8 cellular contexts compared by ENCODE assay signal in genomic region chr4:108166038-108166437, GRCh38. TPM values are rescaled to one million over a fixed set of nuclear protein-coding genes. Genes with fewer than 3 reads are reported as not detected.
DNase-seq lines count a peak whose midpoint lies in the region; ATAC-seq, FAIRE-seq and TF ChIP-seq lines count a peak whose summit lies in the region.

No MANE protein-coding gene starts in this region.

- no peak for TF ChIP-seq RAD21 in GM12878 (IDR thresholded peaks at IDR 0.05; ENCODE audit: insufficient read depth, low read depth, low read length)

- intact Hi-C loops in CD8-positive, alpha-beta T cell (cut with DNase I, micrococcal nuclease) = loop anchor here (1.0 to 5.0 kb wide), 6 partner anchors 10 to 266 kb away; no protein-coding TSS in a partner anchor
- intact Hi-C loops in GM12878 (cut with micrococcal nuclease; ENCODE audit: unreplicated experiment) = loop anchor here (5.0 kb wide), 1 partner anchor 49 kb away; no protein-coding TSS in a partner anchor

- peak in 6 of 7 experiments; percentile 15 to 71 (median 42) for DNase-seq in CD8-positive, alpha-beta T cell
- DNase-seq in SJSA1 (ENCODE audit: low read depth in 1 of 2, low spot score in 2 of 2) = no peak
- DNase-seq in GM12878 (ENCODE audit: low read depth, low spot score) = no peak
- peak; percentile 32 for DNase-seq in neural progenitor cell (ENCODE audit: low spot score)
- no peak for DNase-seq in left lobe of liver (ENCODE audit: low spot score)
- no peak for DNase-seq in progenitor cell of endocrine pancreas (ENCODE audit: low spot score, unreplicated experiment)
- DNase-seq in mucosa of gallbladder (ENCODE audit: low spot score) = no peak
- no peak for DNase-seq in EL

- RAD21 ChIA-PET in GM12878 (lab: Charles Lee; ENCODE audit: unreplicated experiment) = interaction anchor here (1.1 kb wide), 1 partner anchor 19 kb away, joined by 3 read pairs; no protein-coding TSS in a partner anchor

- TF ChIP-seq EP300 in GM12878 (IDR thresholded peaks at IDR 0.05; ENCODE audit: borderline replicate concordance in 1 of 2, control insufficient read depth in 1 of 2, low read depth in 2 of 2, low read length in 2 of 2) = no peak

- H2AFZ ChIP-seq in GM12878 (ENCODE audit: control insufficient read depth, low read depth, low read length) = no peak overlapping the region
- H2AFZ ChIP-seq in neural progenitor cell (replicated peaks) = no peak overlapping the region

- no peaks in the 10 kb centered on the region; the same call in 1 of the 2 replicates for H4K20me1 ChIP-seq in GM12878 (ENCODE audit: control insufficient read depth, insufficient read depth)
- peaks cover 29% of the 10 kb centered on the region for H4K20me1 ChIP-seq in neural progenitor cell (ENCODE audit: low read depth)

- H3K4me3 Mint-ChIP-seq in CD8-positive, alpha-beta T cell = peak overlapping the region; percentile 95
- H3K4me3 Mint-ChIP-seq in neural progenitor cell (peak overlapping the region; percentile 91), progenitor cell of endocrine pancreas (ENCODE audit: low read depth) (no peak overlapping the region)

- no peaks in the 10 kb centered on the region for H3K27me3 ChIP-seq in CD8-positive, alpha-beta T cell (ENCODE audit: insufficient read depth, low read length)
- H3K27me3 ChIP-seq in SJSA1 (replicated peaks) = peaks cover 10% of the 10 kb centered on the region
- peaks cover 3 to 33% of the 10 kb centered on the region in 2 experiments for H3K27me3 ChIP-seq in GM12878 (replicated peaks in 1 of 2; ENCODE audit: control insufficient read depth in 2 of 2, insufficient read depth in 2 of 2, low read length in 1 of 2)
- peaks cover 89% of the 10 kb centered on the region for H3K27me3 ChIP-seq in neural progenitor cell

- no peak for FAIRE-seq in GM12878 (lab: Jason Lieb, UNC)

- WGBS in GM12878 (ENCODE audit: insufficient coverage, insufficient replicate concordance, low lambda C conversion rate, missing lambda C conversion rate) = 41% methylated on average over 12 of the region's 12 CpGs

- peak; percentile 37 for ATAC-seq in CD8-positive, alpha-beta T cell
- ATAC-seq in GM12878 (no peak), left lobe of liver (no peak)

- peaks cover 2% of the 10 kb centered on the region for H3K27me3 Mint-ChIP-seq in CD8-positive, alpha-beta T cell (ENCODE audit: low read depth)
- peaks cover 9% of the 10 kb centered on the region for H3K27me3 Mint-ChIP-seq in neural progenitor cell (ENCODE audit: insufficient read depth, low read depth)
- H3K27me3 Mint-ChIP-seq in progenitor cell of endocrine pancreas = peaks cover 88% of the 10 kb centered on the region

- H3K4me1 ChIP-seq in CD8-positive, alpha-beta T cell (ENCODE audit: insufficient read depth, low read length) = peaks cover 19% of the 10 kb centered on the region
- peaks cover 58% of the 10 kb centered on the region for H3K4me1 ChIP-seq in SJSA1 (replicated peaks)
- no peaks in the 10 kb centered on the region; the same call in 1 of the 2 replicates for H3K4me1 ChIP-seq in GM12878 (ENCODE audit: control insufficient read depth, insufficient read depth, low read length)
- peaks cover 17% of the 10 kb centered on the region for H3K4me1 ChIP-seq in neural progenitor cell

- H3K9ac ChIP-seq in GM12878 (ENCODE audit: control insufficient read depth, insufficient read depth, low read length) (no peak overlapping the region), neural progenitor cell (no peak overlapping the region)

- H3K79me2 ChIP-seq in GM12878 (ENCODE audit: control insufficient read depth, insufficient read depth, low read length) = no peaks in the 10 kb centered on the region; the same call in 1 of the 2 replicates
- no peaks in the 10 kb centered on the region for H3K79me2 ChIP-seq in neural progenitor cell (ENCODE audit: low read depth)

- peak overlapping the region; percentile 73 for H3K4me3 ChIP-seq in CD8-positive, alpha-beta T cell (ENCODE audit: low read depth, low read length)
- H3K4me3 ChIP-seq in SJSA1 (peak overlapping the region; percentile 67), GM12878 (peak overlapping the region; percentile 20; the same call in 1 of the 2 replicates), neural progenitor cell (peak overlapping the region; percentile 71)

- no peak for TF ChIP-seq CTCF in CD8-positive, alpha-beta T cell (IDR thresholded peaks at IDR 0.05)
- TF ChIP-seq CTCF in GM12878 (IDR thresholded peaks at IDR 0.05 in 2 of 3, conservative IDR thresholded peaks at IDR 0.05 in 1 of 3; ENCODE audit: control insufficient read depth in 2 of 3, extremely low read depth in 1 of 3, insufficient read depth in 1 of 3, low read depth in 3 of 3, low read length in 3 of 3) (no peak), neural progenitor cell (IDR thresholded peaks at IDR 0.05) (no peak), progenitor cell of endocrine pancreas (IDR thresholded peaks at IDR 0.05; ENCODE audit: unreplicated experiment) (no peak)

- TF ChIP-seq POLR2A in GM12878 (IDR thresholded peaks at IDR 0.05; ENCODE audit: low read depth, low read length) = no peak

- H3K36me3 Mint-ChIP-seq in CD8-positive, alpha-beta T cell = peaks cover 59% of the 10 kb centered on the region
- H3K36me3 Mint-ChIP-seq in neural progenitor cell (peaks cover 17% of the 10 kb centered on the region), progenitor cell of endocrine pancreas (ENCODE audit: insufficient read depth) (no peaks in the 10 kb centered on the region)

- in situ Hi-C loops in GM12878 (cut with MboI) = loop anchor here (25.0 kb wide), 1 partner anchor 454 kb away; the partner anchor contains the start of gene PAPSS1

- peaks cover 40% of the 10 kb centered on the region for H3F3A ChIP-seq in neural progenitor cell (ENCODE audit: low read depth)

- H3K4me2 ChIP-seq in GM12878 (ENCODE audit: control insufficient read depth, insufficient read depth) (peak overlapping the region; percentile 84; the same call in 1 of the 2 replicates), neural progenitor cell (peak overlapping the region; percentile 98)

- peak overlapping the region; percentile 97 for H3K27ac Mint-ChIP-seq in CD8-positive, alpha-beta T cell
- H3K27ac Mint-ChIP-seq in neural progenitor cell = no peak overlapping the region
- H3K27ac Mint-ChIP-seq in progenitor cell of endocrine pancreas = no peak overlapping the region

- SMC1A ChIA-PET in GM12878 (lab: Charles Lee; ENCODE audit: uncharacterized antibody, unreplicated experiment) = no interaction called here

- peaks cover 45% of the 10 kb centered on the region for H3K4me1 Mint-ChIP-seq in CD8-positive, alpha-beta T cell (ENCODE audit: low read depth)
- H3K4me1 Mint-ChIP-seq in neural progenitor cell = peaks cover 39% of the 10 kb centered on the region
- peaks cover 11% of the 10 kb centered on the region for H3K4me1 Mint-ChIP-seq in progenitor cell of endocrine pancreas (ENCODE audit: low read depth)

- H3K9me3 ChIP-seq in CD8-positive, alpha-beta T cell (ENCODE audit: low read length) = no peaks in the 10 kb centered on the region
- H3K9me3 ChIP-seq in SJSA1 (replicated peaks) = no peaks in the 10 kb centered on the region
- H3K9me3 ChIP-seq in GM12878 (replicated peaks; ENCODE audit: control insufficient read depth, insufficient read depth, low read length) = no peaks in the 10 kb centered on the region
- no peaks in the 10 kb centered on the region for H3K9me3 ChIP-seq in neural progenitor cell (ENCODE audit: low read depth)

- peaks cover 15% of the 10 kb centered on the region for H3K36me3 ChIP-seq in CD8-positive, alpha-beta T cell (ENCODE audit: insufficient read depth, low read length)
- peaks cover 36% of the 10 kb centered on the region for H3K36me3 ChIP-seq in SJSA1
- H3K36me3 ChIP-seq in GM12878 (ENCODE audit: control insufficient read depth in 2 of 2, insufficient read depth in 2 of 2, low read length in 1 of 2) = no peaks in the 10 kb centered on the region
- no peaks in the 10 kb centered on the region for H3K36me3 ChIP-seq in neural progenitor cell

- H3K27ac ChIP-seq in CD8-positive, alpha-beta T cell (ENCODE audit: low read depth, low read length) = peak overlapping the region; percentile 59
- H3K27ac ChIP-seq in SJSA1 (peak overlapping the region; percentile 75), GM12878 (ENCODE audit: control insufficient read depth, insufficient read depth) (no peak overlapping the region), neural progenitor cell (no peak overlapping the region)

- POLR2A ChIA-PET in CD8-positive, alpha-beta T cell (lab: Charles Lee) = interaction anchor here (0.6 to 2.5 kb wide), 11 partner anchors 11 to 407 kb away, joined by 3 to 12 read pairs (median 3); no protein-coding TSS in a partner anchor
- POLR2A ChIA-PET in GM12878 (lab: Charles Lee) = no interaction called here

- no TSS peak for BruUV-seq in GM12878 (replicated peaks; lab: Mats Ljungman, UMichigan)

- H3K9me3 Mint-ChIP-seq in CD8-positive, alpha-beta T cell = no peaks in the 10 kb centered on the region
- H3K9me3 Mint-ChIP-seq in neural progenitor cell = no peaks in the 10 kb centered on the region
- H3K9me3 Mint-ChIP-seq in progenitor cell of endocrine pancreas (ENCODE audit: low read depth) = no peaks in the 10 kb centered on the region

- CTCF ChIA-PET in CD8-positive, alpha-beta T cell (lab: Charles Lee) = interaction anchor here (1.9 kb wide), 1 partner anchor 9 kb away, joined by 5 read pairs; no protein-coding TSS in a partner anchor
- CTCF ChIA-PET in GM12878 (lab: Yijun Ruan, JAX) = no interaction called here

TF ChIP-seq in GM12878, 131 proteins besides CTCF, POLR2A, EP300 and RAD21 (continues in another document):
- no peak for TF ChIP-seq IKZF1 (conservative IDR thresholded peaks at IDR 0.05)

RNA-seq across cellular contexts. Expression of gene LEF1, which starts 2.7 kb away (rescaled TPM):
- 100 to 1,000 TPM; 325 to 335 TPM for total RNA-seq in CD8-positive, alpha-beta T cell
- 46.3 and 55.5 TPM in 2 replicates for total RNA-seq in SJSA1 (2014; rRNA removed; shearing (Covaris generic))
- total RNA-seq in GM12878 (2013; cell fraction: nucleolus; rRNA removed) = 14.4 and 16.8 TPM in 2 replicates
- total RNA-seq in GM12878 (2014; rRNA removed) (22.7 and 23.9 TPM in 2 replicates), GM12878 (2014; rRNA removed; fragmentation: Illumina TruSeq; extraction: Trizol) (24.3 and 24.5 TPM in 2 replicates), GM12878 (2021) (18.0 and 18.4 TPM in 2 replicates), neural progenitor cell (ENCODE audit: low replicate concordance) (15.0 and 19.4 TPM in 2 replicates), left lobe of liver (0.73 TPM), progenitor cell of endocrine pancreas (2.1 and 3.2 TPM in 2 replicates), mucosa of gallbladder (5.2 TPM)
- polyA plus RNA-seq in GM12878 (2011; ENCODE audit: low read depth) = 8.4 TPM
- polyA plus RNA-seq in GM12878 (2011; rRNA removed) (10.4 and 12.7 TPM in 2 replicates), GM12878 (2014; fragmentation: Illumina TruSeq; extraction: Trizol) (38.1 and 53.6 TPM in 2 replicates), GM12878 (2014; fragmentation: Nextera tagmentation; extraction: Ambion mirVana) (10 to 100 TPM; 10.2 to 10.5 TPM), GM12878 (2014; rRNA removed) (14.9 and 20.5 TPM in 2 replicates), GM12878 (2016; fragmentation: Nextera tagmentation; extraction: Ambion mirVana) (10 to 100 TPM; 16.7 to 23.5 TPM)
- 9.4 and 10.7 TPM in 2 replicates for polyA plus RNA-seq in GM12878 (2011; cell fraction: cytosol; rRNA removed)
- polyA plus RNA-seq in GM12878 (2011; cell fraction: nucleus; rRNA removed) = 7.4 and 9.6 TPM in 2 replicates
- 10.2 and 12.1 TPM in 2 replicates for polyA plus RNA-seq in GM12878 (2012)
- polyA minus RNA-seq in GM12878 (2011; rRNA and poly(A)+ RNA removed) = 15.9 and 18.7 TPM in 2 replicates
- polyA minus RNA-seq in GM12878 (2011; cell fraction: cytosol; rRNA and poly(A)+ RNA removed) = 2.7 and 3.7 TPM in 2 replicates
- polyA minus RNA-seq in GM12878 (2011; cell fraction: nucleus; rRNA and poly(A)+ RNA removed) = 6.0 and 11.5 TPM in 2 replicates

Comparison
In these comparisons a context has a peak if more than half of its experiments do, and no peak if none do; other contexts are left out.
1. DNase-seq: peak in CD8-positive, alpha-beta T cell (6 of 7) and neural progenitor cell (single experiment); none in SJSA1 (0 of 2), GM12878 (single experiment), left lobe of liver (single experiment), progenitor cell of endocrine pancreas (single experiment), mucosa of gallbladder (single experiment) and EL (single experiment).
2. H3K27ac ChIP-seq: peak in CD8-positive, alpha-beta T cell (single experiment) and SJSA1 (single experiment); none in GM12878 (single experiment) and neural progenitor cell (single experiment).
3. H3K4me3 ChIP-seq: peak in every context shown above with its lines; median percentile 73 in CD8-positive, alpha-beta T cell; 71 in neural progenitor cell; 67 in SJSA1; 20 in GM12878.